In the genomic region with DNA sequence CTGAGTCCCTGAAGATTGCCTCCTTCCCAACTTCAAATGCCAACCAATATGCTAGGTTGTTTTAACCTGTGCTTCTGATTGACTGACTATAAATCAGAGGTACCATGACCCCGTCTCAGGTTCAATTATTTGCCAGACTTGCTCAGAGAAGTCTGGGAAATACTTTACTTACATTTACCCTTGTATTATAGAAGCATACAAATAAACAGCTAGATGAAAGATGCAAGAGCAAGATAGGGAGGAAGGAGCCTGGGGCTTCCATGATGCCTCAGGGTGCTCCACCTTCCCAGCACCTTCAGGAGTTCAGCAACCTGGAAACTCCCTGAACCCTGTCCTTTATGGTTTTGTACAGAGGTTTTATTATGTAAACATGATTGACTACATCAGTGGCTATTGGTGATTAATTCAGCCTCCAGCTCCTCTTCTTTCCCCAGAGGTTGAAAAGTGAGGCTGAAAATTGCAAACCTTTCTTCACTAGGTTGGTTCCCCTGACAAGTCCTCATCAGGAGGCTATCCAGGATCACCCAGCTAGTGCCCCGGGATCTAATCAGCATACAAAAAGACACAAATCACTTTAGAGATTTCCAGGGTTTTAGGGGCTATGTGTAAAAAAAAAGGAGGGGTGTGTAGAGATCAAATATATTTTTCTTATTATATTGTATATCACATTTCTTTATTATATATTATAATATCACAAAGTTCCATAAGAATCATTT, we compare ENCODE assay signal across 31 cellular contexts.
"Had no signal": no experiment of that assay in that cellular context is flagged by ENCODE, and none has a peak within 500 bp of the region (broad histone marks: within the 10 kb centered on the region; RNA-seq: fewer than 3 reads in every experiment).

No MANE protein-coding gene starts in this region.

- H3K27ac ChIP-seq: adrenal gland, SJCRH30, SK-N-MC had no signal

- H3K36me3 Mint-ChIP-seq: activated CD4-positive, alpha-beta memory T cell treated with anti-CD3 and anti-CD28 coated beads for 36 hours; activated naive CD4-positive, alpha-beta T cell treated with anti-CD3 and anti-CD28 coated beads, Interleukin-2, amount 50 U/mL, for 72 hours; brain had no signal

- ATAC-seq: activated naive CD4-positive, alpha-beta T cell treated with anti-CD3 and anti-CD28 coated beads, Interleukin-2, amount 50 U/mL, for 72 hours; activated T-cell treated with anti-CD3 and anti-CD28 coated beads, Interleukin-2, amount 50 U/mL, for 4 hours had no signal

- H3K4me1 Mint-ChIP-seq: activated B cell treated with CpG ODN at 0.5 μM for 24 hours, brain had no signal

- H3K36me3 ChIP-seq: adrenal gland, MG63, SJCRH30 had no signal

- H3K9me3 Mint-ChIP-seq: activated B cell treated with CpG ODN at 0.5 μM for 24 hours; activated CD4-positive, alpha-beta memory T cell treated with anti-CD3 and anti-CD28 coated beads for 36 hours; activated naive CD4-positive, alpha-beta T cell treated with anti-CD3 and anti-CD28 coated beads, Interleukin-2, amount 50 U/mL, for 72 hours; activated T-cell treated with anti-CD3 and anti-CD28 coated beads, Interleukin-2, amount 50 U/mL, for 4 hours; activated T-helper 1 cell treated with anti-CD3 and anti-CD28 coated beads, Interleukin-12 subunit alpha, Interleukin-12 subunit beta, Interleukin-2, Interleukin-4 antibody, amounts not matched to agents 30 ng/mL and 10 ng/mL and 1 ng/mL, durations not matched to agents 14 hours and 24 hours and 36 hours; T-helper 1 cell treated with Interleukin-12 subunit alpha and Interleukin-12 subunit beta and Interleukin-4 antibody, amounts not matched to agents 30 μg/mL and 1 μg/mL, for 36 hours; T-helper 2 cell treated with Interferon-gamma antibody and Interleukin-4, amounts not matched to agents 5 μg/mL and 100 μg/mL, for 36 hours had no signal

- H3K4me3 Mint-ChIP-seq: activated B cell treated with CpG ODN at 0.5 μM for 24 hours; activated CD4-positive, alpha-beta memory T cell treated with anti-CD3 and anti-CD28 coated beads for 36 hours; activated naive CD4-positive, alpha-beta T cell treated with anti-CD3 and anti-CD28 coated beads for 36 hours; activated T-cell treated with anti-CD3 and anti-CD28 coated beads, Interleukin-2, amount 50 U/mL, for 4 hours; activated T-helper 1 cell treated with anti-CD3 and anti-CD28 coated beads, Interleukin-12 subunit alpha, Interleukin-12 subunit beta, Interleukin-2, Interleukin-4 antibody, amounts not matched to agents 30 ng/mL and 10 ng/mL and 1 ng/mL, durations not matched to agents 14 hours and 24 hours and 36 hours; brain; T-helper 1 cell treated with Interleukin-12 subunit alpha and Interleukin-12 subunit beta and Interleukin-4 antibody, amounts not matched to agents 30 μg/mL and 1 μg/mL, for 36 hours; T-helper 2 cell treated with Interferon-gamma antibody and Interleukin-4, amounts not matched to agents 5 μg/mL and 100 μg/mL, for 36 hours had no signal

- H3K9me3 ChIP-seq: adrenal gland, MG63, SJCRH30 had no signal

- H3K4me1 ChIP-seq: adrenal gland, SJCRH30 had no signal

- H3K27me3 ChIP-seq: adrenal gland, MG63, SJCRH30 had no signal

- H3K27me3 Mint-ChIP-seq: activated B cell treated with CpG ODN at 0.5 μM for 24 hours; activated CD4-positive, alpha-beta memory T cell treated with anti-CD3 and anti-CD28 coated beads for 36 hours; brain had no signal

- H3K27ac Mint-ChIP-seq: activated B cell treated with CpG ODN at 0.5 μM for 24 hours; activated CD4-positive, alpha-beta memory T cell treated with anti-CD3 and anti-CD28 coated beads for 36 hours; activated naive CD4-positive, alpha-beta T cell treated with anti-CD3 and anti-CD28 coated beads for 36 hours; activated naive CD4-positive, alpha-beta T cell treated with anti-CD3 and anti-CD28 coated beads, Interleukin-2, amount 50 U/mL, for 72 hours; activated T-helper 1 cell treated with anti-CD3 and anti-CD28 coated beads, Interleukin-12 subunit alpha, Interleukin-12 subunit beta, Interleukin-2, Interleukin-4 antibody, amounts not matched to agents 30 ng/mL and 10 ng/mL and 1 ng/mL, durations not matched to agents 14 hours and 24 hours and 36 hours; brain; T-helper 1 cell treated with Interleukin-12 subunit alpha and Interleukin-12 subunit beta and Interleukin-4 antibody, amounts not matched to agents 30 μg/mL and 1 μg/mL, for 36 hours; T-helper 2 cell treated with Interferon-gamma antibody and Interleukin-4, amounts not matched to agents 5 μg/mL and 100 μg/mL, for 36 hours had no signal

- DNase-seq: activated B cell treated with CpG ODN at 0.5 μM for 24 hours; activated CD4-positive, alpha-beta memory T cell treated with anti-CD3 and anti-CD28 coated beads for 36 hours; activated CD4-positive, alpha-beta T cell treated with anti-CD3 and anti-CD28 coated beads for 4 hours; activated CD4-positive, alpha-beta T cell treated with anti-CD3 and anti-CD28 coated beads, Interleukin-2, amount 50 U/mL, for 1 hour; activated CD4-positive, CD25-positive, alpha-beta regulatory T cell treated with anti-CD3 and anti-CD28 coated beads, Interleukin-2, amount 50 U/mL, for 72 hours; activated CD8-positive, alpha-beta memory T cell treated with anti-CD3 and anti-CD28 coated beads, Interleukin-2, amount 50 U/mL, for 4 hours; activated gamma-delta T cell treated with Interleukin-2 at 50 U/mL for 16 hours; activated naive CD4-positive, alpha-beta T cell treated with anti-CD3 and anti-CD28 coated beads for 36 hours; activated T-cell treated with anti-CD3 and anti-CD28 coated beads for 4 hours; activated T-cell treated with anti-CD3 and anti-CD28 coated beads, Interleukin-2, amount 50 U/mL, for 4 hours; adrenal gland; caudate nucleus; cerebellar nuclear complex; Kasumi-1; MG63; NCI-H1092; NCI-H1436 treated with DMSO at 0.1 percent for 48 hours; NCI-H1694 treated with DMSO at 0.1 percent for 48 hours; NCI-H2029; NCI-H345; NCI-H524 treated with DMSO at 0.1 percent for 48 hours; Right ventricle myocardium superior; SJCRH30 had no signal

- H3K4me3 ChIP-seq: adrenal gland, MG63, SJCRH30, SK-N-MC had no signal

- FAIRE-seq: bronchial epithelial cell, TTC549 had no signal
